Comparison of ENCODE assay signal across 8 cellular contexts in genomic region chr6:142746524-142746923, GRCh38.
A peak's percentile ranks its signal among the peaks of the same experiment; 100 is the strongest.
DNase-seq lines count a peak whose midpoint lies in the region; TF ChIP-seq lines count a peak whose summit lies in the region.

No MANE protein-coding gene starts in this region.

- in situ Hi-C loops in GM13976 (cut with MboI; ENCODE audit: low sequenced_read_pairs, unreplicated experiment) = no loop called here

- no peak overlapping the region for H3K4me3 Mint-ChIP-seq in neural progenitor cell

- no peaks in the 10 kb centered on the region for H3K4me1 Mint-ChIP-seq in neural progenitor cell

- no peaks in the 10 kb centered on the region for H3K36me3 Mint-ChIP-seq in neural progenitor cell

- no peak overlapping the region for H3K4me2 ChIP-seq in SU-DHL-6 (ENCODE audit: low read depth, low read length, poor library complexity, severe bottlenecking)
- no peak overlapping the region for H3K4me2 ChIP-seq in neural progenitor cell

- H2AFZ ChIP-seq in SU-DHL-6 (ENCODE audit: low read depth, low read length, severe bottlenecking) = no peak overlapping the region
- H2AFZ ChIP-seq in neural progenitor cell (replicated peaks) = peak overlapping the region; percentile 60

- H3K27ac Mint-ChIP-seq in neural progenitor cell = no peak overlapping the region

- H3K27me3 ChIP-seq in SU-DHL-6 (ENCODE audit: low read length) = no peaks in the 10 kb centered on the region
- no peaks in the 10 kb centered on the region for H3K27me3 ChIP-seq in neural progenitor cell

- CTCF ChIA-PET in HEK293 (lab: Yijun Ruan, JAX) = interaction anchor here (0.7 to 1.4 kb wide), 6 partner anchors 9 to 97 kb away, joined by 3 to 4 read pairs (median 3); no protein-coding TSS in a partner anchor
- CTCF ChIA-PET in RWPE1 (lab: Yijun Ruan, JAX) = interaction anchor here (0.6 to 1.2 kb wide), 2 partner anchors 48 to 711 kb away, joined by 4 to 7 read pairs; no protein-coding TSS in a partner anchor

- H3K79me2 ChIP-seq in SU-DHL-6 (ENCODE audit: insufficient read depth, low read length) (no peaks in the 10 kb centered on the region), neural progenitor cell (ENCODE audit: low read depth) (no peaks in the 10 kb centered on the region)

- no peaks in the 10 kb centered on the region for H3K9me2 ChIP-seq in SU-DHL-6 (replicated peaks; ENCODE audit: insufficient read depth, low read length)

- H3K36me3 ChIP-seq in HEK293 (ENCODE audit: control insufficient read depth in 2 of 2, insufficient read depth in 1 of 2, low read length in 2 of 2) = no peaks in the 10 kb centered on the region
- no peaks in the 10 kb centered on the region for H3K36me3 ChIP-seq in SU-DHL-6 (ENCODE audit: low read length)
- H3K36me3 ChIP-seq in neural progenitor cell = no peaks in the 10 kb centered on the region

- H3K9me3 ChIP-seq in HEK293 (ENCODE audit: control insufficient read depth, insufficient read depth, low read depth, low read length) (no peaks in the 10 kb centered on the region), SU-DHL-6 (ENCODE audit: insufficient read depth, low read length) (no peaks in the 10 kb centered on the region), neural progenitor cell (ENCODE audit: low read depth) (no peaks in the 10 kb centered on the region)

- no peaks in the 10 kb centered on the region for H3K9me3 Mint-ChIP-seq in neural progenitor cell

- no peak overlapping the region for H3K4me3 ChIP-seq in HEK293 (ENCODE audit: low read depth, low read length)
- no peak overlapping the region for H3K4me3 ChIP-seq in SU-DHL-6 (ENCODE audit: insufficient read depth, low read length, poor library complexity, severe bottlenecking)
- H3K4me3 ChIP-seq in epithelial cell of proximal tubule (ENCODE audit: low read depth, low read length) = no peak overlapping the region
- H3K4me3 ChIP-seq in neural progenitor cell = no peak overlapping the region

- no peak overlapping the region for H3K27ac ChIP-seq in HEK293 (ENCODE audit: extremely low read depth, low read depth, low read length)
- no peak overlapping the region for H3K27ac ChIP-seq in SU-DHL-6 (ENCODE audit: low read depth, low read length)
- H3K27ac ChIP-seq in neural progenitor cell = no peak overlapping the region
- no peak overlapping the region for H3K27ac ChIP-seq in RWPE1

- H3F3A ChIP-seq in SU-DHL-6 (ENCODE audit: insufficient read depth) (no peaks in the 10 kb centered on the region), neural progenitor cell (ENCODE audit: low read depth) (no peaks in the 10 kb centered on the region)

- H3K4me1 ChIP-seq in HEK293 (ENCODE audit: control insufficient read depth, insufficient read depth, low read length) = no peaks in the 10 kb centered on the region
- peaks cover 7% of the 10 kb centered on the region for H3K4me1 ChIP-seq in neural progenitor cell

- H4K20me1 ChIP-seq in SU-DHL-6 (ENCODE audit: low read depth, low read length) = no peaks in the 10 kb centered on the region
- no peaks in the 10 kb centered on the region for H4K20me1 ChIP-seq in neural progenitor cell (ENCODE audit: low read depth)

- H3K9ac ChIP-seq in SU-DHL-6 (ENCODE audit: low read length) (no peak overlapping the region), neural progenitor cell (no peak overlapping the region)

- TF ChIP-seq CTCF in GM13976 (IDR thresholded peaks at IDR 0.05; ENCODE audit: borderline replicate concordance, control extremely low read depth, extremely low read depth, insufficient read depth, missing control alignments) = peak; percentile 31
- 0 out of 2 replicates have a peak, but pooled peaks have one; percentile 15 for TF ChIP-seq CTCF in HEK293 (tag by site-specific recombination; IDR thresholded peaks at IDR 0.05)
- peak; percentile 30 for TF ChIP-seq CTCF in SU-DHL-6 (IDR thresholded peaks at IDR 0.05; ENCODE audit: insufficient read depth, low read length, poor library complexity, severe bottlenecking)
- TF ChIP-seq CTCF in epithelial cell of proximal tubule (conservative IDR thresholded peaks at IDR 0.05; ENCODE audit: low read depth, low read length) = peak; percentile 58
- TF ChIP-seq CTCF in neural progenitor cell (IDR thresholded peaks at IDR 0.05) = peak; percentile 67
- no peak; the same call in 1 of the 2 replicates for TF ChIP-seq CTCF in RWPE1 (conservative IDR thresholded peaks at IDR 0.05; ENCODE audit: low read depth)

- H3K27me3 Mint-ChIP-seq in neural progenitor cell (ENCODE audit: insufficient read depth, low read depth) = peaks cover 4% of the 10 kb centered on the region

- DNase-seq in GM13976 (ENCODE audit: low spot score) (no peak), epithelial cell of proximal tubule (ENCODE audit: low read depth) (no peak), neural progenitor cell (ENCODE audit: low spot score) (peak; percentile 71), DMS79 treated with DMSO at 0.1 percent for 48 hours (lab: John Stamatoyannopoulos, UW) (no peak), COLO668 (lab: John Stamatoyannopoulos, UW; ENCODE audit: unreplicated experiment) (no peak), RWPE1 (ENCODE audit: low spot score) (no peak)

- POLR2A ChIA-PET in HEK293 (lab: Yijun Ruan, JAX) (no interaction called here), RWPE1 (lab: Yijun Ruan, JAX; ENCODE audit: low non-redundant PET) (no interaction called here)

TF ChIP-seq in HEK293, 187 proteins besides CTCF, POLR2A, EP300 and RAD21:
- 0 out of 2 replicates have a peak, but pooled peaks have one; percentile 8 for TF ChIP-seq ZNF654 (tag by site-specific recombination; IDR thresholded peaks at IDR 0.05; ENCODE audit: low read depth)
- no peak for TF ChIP-seq TCF7L2 (IDR thresholded peaks at IDR 0.05; ENCODE audit: borderline replicate concordance, low read depth, low read length)
- no peak for TF ChIP-seq FEZF1 (tag by site-specific recombination; IDR thresholded peaks at IDR 0.05)
- TF ChIP-seq ZSCAN30 (tag by site-specific recombination; IDR thresholded peaks at IDR 0.05) = no peak
- TF ChIP-seq ZNF341 (tag by site-specific recombination; IDR thresholded peaks at IDR 0.05; ENCODE audit: low read depth) = no peak
- TF ChIP-seq ZNF223 (tag by site-specific recombination; IDR thresholded peaks at IDR 0.05) = no peak
TF ChIP-seq in HEK293: peak in this region for 1.
